1 cellular context compared by ENCODE assay signal in genomic region chr4:182888894-182889293, GRCh38.
TF ChIP-seq lines count a peak whose summit lies in the region.

No MANE protein-coding gene starts in this region.

TF ChIP-seq in HCT116, 20 proteins besides CTCF, POLR2A, EP300 and RAD21 (continued from another document):
- TF ChIP-seq SIN3A (IDR thresholded peaks at IDR 0.05; ENCODE audit: low read depth), result no peak
